In the genomic region with DNA sequence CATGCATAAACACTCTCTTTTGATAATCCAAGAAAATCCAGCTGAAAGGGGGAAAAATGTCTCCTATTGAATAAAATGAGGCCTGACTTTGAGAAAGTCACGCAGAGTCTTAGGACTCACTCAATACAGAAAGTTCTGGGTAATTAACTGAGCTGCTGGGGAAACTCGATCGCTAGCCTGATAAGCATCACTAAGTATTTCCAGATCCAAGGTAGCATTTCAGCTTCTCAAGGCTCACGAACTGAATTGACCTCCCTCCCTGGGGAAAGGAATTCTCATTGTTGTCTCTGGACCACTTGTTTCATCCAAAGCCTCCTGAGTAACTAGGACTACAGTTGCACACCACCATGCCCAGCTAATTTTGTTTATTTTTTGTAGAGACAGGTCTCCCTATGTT, we compare ENCODE assay signal across 19 cellular contexts.
"Had no signal": no experiment of that assay in that cellular context is flagged by ENCODE, and none has a peak within 500 bp of the region (broad histone marks: within the 10 kb centered on the region; RNA-seq: fewer than 3 reads in every experiment).

No MANE protein-coding gene starts in this region.

- H3K4me3 ChIP-seq: lung, testis, uterus had no signal

- FAIRE-seq: TTC549 had no signal

- H3K36me3 Mint-ChIP-seq: activated naive CD8-positive, alpha-beta T cell treated with anti-CD3 and anti-CD28 coated beads for 36 hours; naive thymus-derived CD8-positive, alpha-beta T cell had no signal

- H3K27ac Mint-ChIP-seq: activated B cell treated with CpG ODN at 0.5 μM for 24 hours; activated CD4-positive, alpha-beta T cell treated with anti-CD3 and anti-CD28 coated beads, Interleukin-2, amount 10 ng/mL, durations not matched to agents 24 days and 14 days; activated naive CD8-positive, alpha-beta T cell treated with anti-CD3 and anti-CD28 coated beads for 36 hours; dendritic cell treated with granulocyte-macrophage colony-stimulating factor and Interleukin-4, amounts not matched to agents 40 ng/mL and 50 ng/mL, for 4 days; effector memory CD8-positive, alpha-beta T cell; naive thymus-derived CD8-positive, alpha-beta T cell; stimulated activated naive CD8-positive, alpha-beta T cell treated with anti-CD3 and anti-CD28 coated beads, Interleukin-15, amount 100 ng/mL, for 72 hours had no signal

- H3K4me3 Mint-ChIP-seq: activated B cell treated with CpG ODN at 0.5 μM for 24 hours; activated CD4-positive, alpha-beta T cell treated with anti-CD3 and anti-CD28 coated beads, Interleukin-2, amount 10 ng/mL, durations not matched to agents 24 days and 14 days; activated naive CD8-positive, alpha-beta T cell treated with anti-CD3 and anti-CD28 coated beads for 36 hours; dendritic cell treated with granulocyte-macrophage colony-stimulating factor and Interleukin-4, amounts not matched to agents 40 ng/mL and 50 ng/mL, for 4 days; effector memory CD8-positive, alpha-beta T cell; naive thymus-derived CD8-positive, alpha-beta T cell; stimulated activated naive CD8-positive, alpha-beta T cell treated with anti-CD3 and anti-CD28 coated beads, Interleukin-15, amount 100 ng/mL, for 72 hours had no signal

- H3K27me3 ChIP-seq: testis, uterus had no signal

- ATAC-seq: effector memory CD8-positive, alpha-beta T cell; naive thymus-derived CD8-positive, alpha-beta T cell; stimulated activated naive CD8-positive, alpha-beta T cell treated with anti-CD3 and anti-CD28 coated beads, Interleukin-15, amount 100 ng/mL, for 72 hours had no signal

- H3K4me1 Mint-ChIP-seq: activated naive CD8-positive, alpha-beta T cell treated with anti-CD3 and anti-CD28 coated beads for 36 hours; naive thymus-derived CD8-positive, alpha-beta T cell; stimulated activated naive CD8-positive, alpha-beta T cell treated with anti-CD3 and anti-CD28 coated beads, Interleukin-15, amount 100 ng/mL, for 72 hours had no signal

- H3K9me3 Mint-ChIP-seq: activated B cell treated with CpG ODN at 0.5 μM for 24 hours; activated CD4-positive, alpha-beta T cell treated with anti-CD3 and anti-CD28 coated beads, Interleukin-2, amount 10 ng/mL, durations not matched to agents 24 days and 14 days; activated naive CD8-positive, alpha-beta T cell treated with anti-CD3 and anti-CD28 coated beads for 36 hours; dendritic cell treated with granulocyte-macrophage colony-stimulating factor and Interleukin-4, amounts not matched to agents 40 ng/mL and 50 ng/mL, for 4 days; effector memory CD8-positive, alpha-beta T cell; naive thymus-derived CD8-positive, alpha-beta T cell; stimulated activated naive CD8-positive, alpha-beta T cell treated with anti-CD3 and anti-CD28 coated beads, Interleukin-15, amount 100 ng/mL, for 72 hours had no signal

- H3K27ac ChIP-seq: testis, uterus had no signal

- H3K4me1 ChIP-seq: testis, uterus had no signal

- DNase-seq: activated B cell treated with CpG ODN at 0.5 μM for 24 hours; activated CD4-positive, alpha-beta T cell treated with anti-CD3 and anti-CD28 coated beads, Interleukin-2, amount 10 ng/mL, durations not matched to agents 24 days and 14 days; activated CD8-positive, alpha-beta memory T cell treated with anti-CD3 and anti-CD28 coated beads for 24 hours; activated effector memory CD4-positive, alpha-beta T cell treated with anti-CD3 and anti-CD28 coated beads, Interleukin-2, amount 50 U/mL, for 16 hours; activated naive CD8-positive, alpha-beta T cell treated with anti-CD3 and anti-CD28 coated beads for 36 hours; cerebellar nuclear complex; effector memory CD8-positive, alpha-beta T cell; hippocampal formation; naive thymus-derived CD8-positive, alpha-beta T cell; occipital lobe; stimulated activated CD4-positive, alpha-beta T cell treated with anti-CD3 and anti-CD28 coated beads, Interleukin-15, amount 100 ng/mL, for 24 hours; stimulated activated CD4-positive, alpha-beta T cell treated with anti-CD3 and anti-CD28 coated beads, Interleukin-4, amount 100 ng/mL, for 4 hours; stimulated activated naive CD8-positive, alpha-beta T cell treated with anti-CD3 and anti-CD28 coated beads, Interleukin-15, amount 100 ng/mL, for 72 hours; T-helper 2 cell; testis; uterus had no signal

- H3K9me3 ChIP-seq: testis, uterus had no signal

- H3K36me3 ChIP-seq: uterus had no signal
